Comparison of ENCODE assay signal across 24 cellular contexts in the genomic region with DNA sequence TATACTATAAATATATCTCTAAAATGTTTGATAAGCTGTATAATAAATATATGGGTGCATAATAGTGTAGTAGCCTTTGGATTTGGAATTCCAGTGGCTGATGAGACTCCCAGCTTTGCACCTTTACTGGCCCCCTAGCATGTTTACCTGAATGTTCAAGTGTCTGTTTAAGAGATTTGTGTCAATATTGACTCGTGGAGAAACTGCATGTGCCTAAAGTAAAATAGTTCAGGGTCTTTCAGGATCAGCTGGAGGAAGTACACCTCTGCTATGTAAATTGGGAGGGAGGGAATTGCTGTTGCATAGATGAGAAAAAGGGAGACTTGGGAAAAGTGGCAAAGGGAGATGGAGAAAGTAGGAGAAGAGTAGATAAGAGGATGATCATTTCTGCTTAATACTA. TPM values are rescaled to one million over a fixed set of nuclear protein-coding genes. Genes with fewer than 3 reads are reported as not detected.
DNase-seq lines count a peak whose midpoint lies in the region; ATAC-seq, FAIRE-seq and TF ChIP-seq lines count a peak whose summit lies in the region.
"Had no signal": no experiment of that assay in that cellular context is flagged by ENCODE, and none has a peak within 500 bp of the region (broad histone marks: within the 10 kb centered on the region; RNA-seq: fewer than 3 reads in every experiment).

No MANE protein-coding gene starts in this region.

- H3K9me3 Mint-ChIP-seq in activated naive CD8-positive, alpha-beta T cell (ENCODE audit: low read depth): no peaks in the 10 kb centered on the region
- H3K9me3 Mint-ChIP-seq in activated naive CD8-positive, alpha-beta T cell treated with anti-CD3 and anti-CD28 coated beads, Interleukin-2, amount 50 U/mL, for 24 hours: peaks cover 11% of the 10 kb centered on the region
- H3K9me3 Mint-ChIP-seq in astrocyte (ENCODE audit: unreplicated experiment): peaks cover 3% of the 10 kb centered on the region

- no peak for ATAC-seq in activated naive CD8-positive, alpha-beta T cell treated with anti-CD3 and anti-CD28 coated beads, Interleukin-2, amount 50 U/mL, for 24 hours
- ATAC-seq in Right ventricle myocardium inferior (no peak), GM18517 (IDR thresholded peaks at IDR 0.05; ENCODE audit: unreplicated experiment) (no peak), HG02852 (IDR thresholded peaks at IDR 0.05; ENCODE audit: unreplicated experiment) (no peak)
- ATAC-seq: GM12878, GM23338, SK-N-SH treated with all-trans-retinoic acid at 6 μM for 48 hours had no signal

- DNase-seq in activated naive CD8-positive, alpha-beta T cell treated with anti-CD3 and anti-CD28 coated beads, Interleukin-2, amount 50 U/mL, for 24 hours: no peak
- DNase-seq in HuH-7.5 (ENCODE audit: low spot score) (peak; percentile 15), astrocyte (ENCODE audit: low read depth) (no peak), Right ventricle myocardium inferior (ENCODE audit: missing footprints) (no peak)
- DNase-seq: ACHN; AML-193; DND-41; GDM1; MG63; NCI-H1092; NCI-H1694 treated with DMSO at 0.1 percent for 48 hours; NCI-H2171 treated with DMSO at 0.1 percent for 48 hours; NCI-H524; NK-92 treated with Interleukin-12 subunit alpha and Interleukin-12 subunit beta, amount 100 ng/mL, for 24 hours; SHP77 treated with DMSO at 0.1 percent for 48 hours; T-helper 1 cell had no signal

- no peaks in the 10 kb centered on the region for H3K36me3 ChIP-seq in astrocyte (ENCODE audit: insufficient read depth, low read length)

- H3K79me2 ChIP-seq in astrocyte (ENCODE audit: insufficient read depth, low read length): no peaks in the 10 kb centered on the region

- no peaks in the 10 kb centered on the region for H3K27me3 Mint-ChIP-seq in activated naive CD8-positive, alpha-beta T cell
- H3K27me3 Mint-ChIP-seq in activated naive CD8-positive, alpha-beta T cell treated with anti-CD3 and anti-CD28 coated beads, Interleukin-2, amount 50 U/mL, for 24 hours: no peaks in the 10 kb centered on the region
- H3K27me3 Mint-ChIP-seq in astrocyte (ENCODE audit: low read depth, unreplicated experiment): no peaks in the 10 kb centered on the region

- no peaks in the 10 kb centered on the region for H3K4me1 ChIP-seq in astrocyte (ENCODE audit: insufficient read depth, low read length)

- no peaks in the 10 kb centered on the region for H3K9me3 ChIP-seq in astrocyte (ENCODE audit: insufficient read depth, low read depth, low read length)
- H3K9me3 ChIP-seq: MG63 had no signal

- no peak overlapping the region for H3K4me3 ChIP-seq in astrocyte (ENCODE audit: insufficient read depth, low read depth, low read length)
- H3K4me3 ChIP-seq: GM12878, GM23338, MG63 had no signal

- H4K20me1 ChIP-seq in astrocyte (ENCODE audit: insufficient read depth, low read length): no peaks in the 10 kb centered on the region

- no peak overlapping the region for H3K27ac ChIP-seq in astrocyte (ENCODE audit: low read depth, low read length)

- H3K4me3 Mint-ChIP-seq in activated naive CD8-positive, alpha-beta T cell: no peak overlapping the region
- no peak overlapping the region for H3K4me3 Mint-ChIP-seq in activated naive CD8-positive, alpha-beta T cell treated with anti-CD3 and anti-CD28 coated beads, Interleukin-2, amount 50 U/mL, for 24 hours
- no peak overlapping the region for H3K4me3 Mint-ChIP-seq in astrocyte (ENCODE audit: unreplicated experiment)
- H3K4me3 Mint-ChIP-seq: CD14-positive monocyte, GM23338 had no signal

- no peak for FAIRE-seq in astrocyte (lab: Jason Lieb, UNC)
- FAIRE-seq: GM12878, GM18507 had no signal

- peak overlapping the region; percentile 47 for H3K27ac Mint-ChIP-seq in activated naive CD8-positive, alpha-beta T cell
- no peak overlapping the region for H3K27ac Mint-ChIP-seq in activated naive CD8-positive, alpha-beta T cell treated with anti-CD3 and anti-CD28 coated beads, Interleukin-2, amount 50 U/mL, for 24 hours
- peak overlapping the region; percentile 43 for H3K27ac Mint-ChIP-seq in astrocyte (ENCODE audit: unreplicated experiment)
- H3K27ac Mint-ChIP-seq: GM23338 had no signal

- peaks cover 32% of the 10 kb centered on the region for H3K4me1 Mint-ChIP-seq in activated naive CD8-positive, alpha-beta T cell (ENCODE audit: low read depth)
- H3K4me1 Mint-ChIP-seq in activated naive CD8-positive, alpha-beta T cell treated with anti-CD3 and anti-CD28 coated beads, Interleukin-2, amount 50 U/mL, for 24 hours: peaks cover 35% of the 10 kb centered on the region
- no peaks in the 10 kb centered on the region for H3K4me1 Mint-ChIP-seq in astrocyte (ENCODE audit: low read depth, unreplicated experiment)
- H3K4me1 Mint-ChIP-seq: CD14-positive monocyte had no signal

- intact Hi-C loops in Right ventricle myocardium inferior (cut with DNase I): no loop called here

- peaks cover 41% of the 10 kb centered on the region for H3K36me3 Mint-ChIP-seq in activated naive CD8-positive, alpha-beta T cell
- H3K36me3 Mint-ChIP-seq in activated naive CD8-positive, alpha-beta T cell treated with anti-CD3 and anti-CD28 coated beads, Interleukin-2, amount 50 U/mL, for 24 hours (ENCODE audit: low read depth): peaks cover 80% of the 10 kb centered on the region
- peaks cover 20% of the 10 kb centered on the region for H3K36me3 Mint-ChIP-seq in astrocyte (ENCODE audit: low read depth, unreplicated experiment)

- H3K27me3 ChIP-seq in astrocyte (ENCODE audit: insufficient read depth, low read length): no peaks in the 10 kb centered on the region
- H3K27me3 ChIP-seq: MG63 had no signal

- no peak overlapping the region for H3K4me2 ChIP-seq in astrocyte (ENCODE audit: low read length)
- H3K4me2 ChIP-seq: GM23338 had no signal

- H3K9ac ChIP-seq in astrocyte (ENCODE audit: low read length): no peak overlapping the region

- H2AFZ ChIP-seq in astrocyte (ENCODE audit: low read depth, low read length): no peak overlapping the region
- H2AFZ ChIP-seq: GM23338 had no signal

- no peak for TF ChIP-seq CTCF in astrocyte (IDR thresholded peaks at IDR 0.05; ENCODE audit: insufficient read depth, low read depth, low read length)

RNA-seq across cellular contexts. Expression of a gene that starts 23.9 kb away (rescaled TPM):
- total RNA-seq in astrocyte (40.9 and 44.0 TPM in 2 replicates), Right ventricle myocardium inferior (88.2 TPM)
